In genomic region chr15:68231102-68231818, GRCh38 we compare ENCODE assay signal across 15 cellular contexts. TPM values are rescaled to one million over a fixed set of nuclear protein-coding genes. Genes with fewer than 3 reads are reported as not detected.
DNase-seq lines count a peak whose midpoint lies in the region; ATAC-seq and TF ChIP-seq lines count a peak whose summit lies in the region.
"Had no signal": no experiment of that assay in that cellular context is flagged by ENCODE, and none has a peak within 500 bp of the region (broad histone marks: within the 10 kb centered on the region; RNA-seq: fewer than 3 reads in every experiment).

No MANE protein-coding gene starts in this region.

- H3K27ac ChIP-seq in esophagus muscularis mucosa (replicated peaks in 1 of 4) (no peak overlapping the region), stomach (no peak overlapping the region), Peyer's patch (no peak overlapping the region)
- H3K27ac ChIP-seq: SJCRH30 had no signal

- H3K4me3 ChIP-seq in esophagus muscularis mucosa: no peak overlapping the region
- no peak overlapping the region for H3K4me3 ChIP-seq in stomach
- no peak overlapping the region for H3K4me3 ChIP-seq in Peyer's patch
- H3K4me3 ChIP-seq: lung, SJCRH30, tibial nerve had no signal

- peak overlapping the region; percentile 85 for H3K4me3 Mint-ChIP-seq in activated naive CD4-positive, alpha-beta T cell treated with anti-CD3 and anti-CD28 coated beads for 36 hours

- H3K36me3 Mint-ChIP-seq in activated naive CD4-positive, alpha-beta T cell treated with anti-CD3 and anti-CD28 coated beads for 36 hours (ENCODE audit: low read depth): peaks cover 12% of the 10 kb centered on the region

- no peak overlapping the region for H3K27ac Mint-ChIP-seq in activated naive CD4-positive, alpha-beta T cell treated with anti-CD3 and anti-CD28 coated beads for 36 hours

- no peaks in the 10 kb centered on the region for H3K27me3 Mint-ChIP-seq in activated naive CD4-positive, alpha-beta T cell treated with anti-CD3 and anti-CD28 coated beads for 36 hours (ENCODE audit: low read depth)

- H3K27me3 ChIP-seq in esophagus muscularis mucosa (no peaks in the 10 kb centered on the region), stomach (no peaks in the 10 kb centered on the region), Peyer's patch (no peaks in the 10 kb centered on the region)
- H3K27me3 ChIP-seq: SJCRH30, tibial nerve had no signal

- TF ChIP-seq EP300 in esophagus muscularis mucosa (IDR thresholded peaks at IDR 0.05) (no peak), stomach (IDR thresholded peaks at IDR 0.05) (no peak)

- CTCF ChIA-PET in activated naive CD4-positive, alpha-beta T cell treated with anti-CD3 and anti-CD28 coated beads for 36 hours (lab: Charles Lee): interaction anchor here (1.1 to 1.4 kb wide), 3 partner anchors 9 to 21 kb away, joined by 3 to 4 read pairs (median 3); no protein-coding TSS in a partner anchor

- H3K36me3 ChIP-seq in esophagus muscularis mucosa (no peaks in the 10 kb centered on the region), stomach (no peaks in the 10 kb centered on the region), Peyer's patch (no peaks in the 10 kb centered on the region)
- H3K36me3 ChIP-seq: SJCRH30, tibial nerve had no signal

- TF ChIP-seq POLR2A in esophagus muscularis mucosa (IDR thresholded peaks at IDR 0.05; ENCODE audit: low read depth) (no peak), stomach (IDR thresholded peaks at IDR 0.05) (no peak), Peyer's patch (IDR thresholded peaks at IDR 0.05) (no peak)

- no peak for ATAC-seq in GM21515 (IDR thresholded peaks at IDR 0.05; ENCODE audit: unreplicated experiment)
- ATAC-seq: effector memory CD8-positive, alpha-beta T cell had no signal

- H3K4me1 Mint-ChIP-seq in activated naive CD4-positive, alpha-beta T cell treated with anti-CD3 and anti-CD28 coated beads for 36 hours (ENCODE audit: low read depth): peaks cover 35% of the 10 kb centered on the region

- 73% methylated on average over 9 of the region's 9 CpGs for whole genome bisulfite sequencing in esophagus muscularis mucosa
- WGBS in stomach, 5 donors: 79 to 86% (median 81%) methylated on average over 9 of the region's 9 CpGs

- H3K4me1 ChIP-seq in esophagus muscularis mucosa (peaks cover 19 to 29% (median 25%) of the 10 kb centered on the region in 4 donors), stomach (peaks cover 16 to 52% (median 34%) of the 10 kb centered on the region in 4 donors), Peyer's patch (peaks cover 0 to 41% (median 9%) of the 10 kb centered on the region in 4 donors)

- intact Hi-C loops in activated naive CD4-positive, alpha-beta T cell treated with anti-CD3 and anti-CD28 coated beads for 36 hours (cut with micrococcal nuclease): no loop called here
- intact Hi-C loops in esophagus muscularis mucosa (cut with DNase I) (no loop called here), stomach (cut with DNase I; ENCODE audit: low total_unique reads) (no loop called here)

- no peaks in the 10 kb centered on the region for H3K9me3 Mint-ChIP-seq in activated naive CD4-positive, alpha-beta T cell treated with anti-CD3 and anti-CD28 coated beads for 36 hours
- H3K9me3 Mint-ChIP-seq: effector memory CD8-positive, alpha-beta T cell; H9 had no signal

- TF ChIP-seq CTCF in esophagus muscularis mucosa (IDR thresholded peaks at IDR 0.05) (no peak), stomach (IDR thresholded peaks at IDR 0.05) (no peak), Peyer's patch (IDR thresholded peaks at IDR 0.05) (no peak)

- H3K9me3 ChIP-seq in esophagus muscularis mucosa: no peaks in the 10 kb centered on the region
- no peaks in the 10 kb centered on the region for H3K9me3 ChIP-seq in stomach
- no peaks in the 10 kb centered on the region for H3K9me3 ChIP-seq in Peyer's patch
- H3K9me3 ChIP-seq: SJCRH30, tibial nerve had no signal

- DNase-seq in activated naive CD4-positive, alpha-beta T cell treated with anti-CD3 and anti-CD28 coated beads for 36 hours: no peak
- DNase-seq in activated naive CD4-positive, alpha-beta T cell treated with Interleukin-2 at 50 U/mL for 16 hours: no peak
- DNase-seq in SK-N-DZ (ENCODE audit: low spot score) (peak; percentile 93), esophagus muscularis mucosa (ENCODE audit: extremely low spot score) (peak; percentile 75), stomach (peak; percentile 17), ACHN (no peak), Peyer's patch (no peak)
- DNase-seq: activated CD4-positive, alpha-beta T cell treated with anti-CD3 and anti-CD28 coated beads for 48 hours; AML-193; effector memory CD8-positive, alpha-beta T cell; H9 had no signal

- in situ Hi-C loops in ACHN (cut with HindIII; ENCODE audit: low pct_ligation_motif_present, low pct_unique_long_range_greater_than_20kb, low sequenced_read_pairs): no loop called here

RNA-seq across cellular contexts. Expression of gene CLN6, which starts 1.7 kb away (rescaled TPM):
- 10 to 100 TPM; 30.5 to 34.2 TPM for total RNA-seq in activated naive CD4-positive, alpha-beta T cell treated with anti-CD3 and anti-CD28 coated beads for 36 hours
- polyA plus RNA-seq in SK-N-DZ (2014; cell fraction: cytosol; rRNA removed): 79.2 and 95.4 TPM in 2 replicates
- 103 and 107 TPM in 2 replicates for polyA plus RNA-seq in SK-N-DZ (2014; cell fraction: nucleus; rRNA removed)
- total RNA-seq in esophagus muscularis mucosa: 10 to 100 TPM; 13.4 to 18.2 (median 16.1) TPM
- total RNA-seq in stomach: 100 to 1,000 TPM in 1 of 5 donors, 10 to 100 TPM in 3, 1 to 10 TPM in 1; 6.4 to 151 (median 25.0) TPM
- 10 to 100 TPM in 1 of 3 donors, 1 to 10 TPM in 2; 8.7 to 17.1 (median 9.2) TPM for polyA plus RNA-seq in stomach
- 10 to 100 TPM; 19.0 to 38.0 (median 23.0) TPM for total RNA-seq in Peyer's patch

RNA-seq across cellular contexts. Expression of gene CALML4, which starts 26.1 kb away (rescaled TPM):
- 10 to 100 TPM in 1 of 2 experiments, 1 to 10 TPM in 1; 8.5 to 11.4 TPM for total RNA-seq in activated naive CD4-positive, alpha-beta T cell treated with anti-CD3 and anti-CD28 coated beads for 36 hours
- 7.5 and 12.1 TPM in 2 replicates for polyA plus RNA-seq in SK-N-DZ (2014; cell fraction: cytosol; rRNA removed)
- 40.3 and 60.1 TPM in 2 replicates for polyA plus RNA-seq in SK-N-DZ (2014; cell fraction: nucleus; rRNA removed)
- total RNA-seq in esophagus muscularis mucosa (10 to 100 TPM; 14.2 to 45.8 (median 32.1) TPM), stomach (10 to 100 TPM in 4 of 5 donors, 1 to 10 TPM in 1; 7.6 to 24.3 (median 14.9) TPM), Peyer's patch (100 to 1,000 TPM in 3 of 4 donors, 10 to 100 TPM in 1; 57.8 to 153 (median 126) TPM)
- polyA plus RNA-seq in stomach: 10 to 100 TPM in 2 of 3 donors, 1 to 10 TPM in 1; 9.8 to 13.8 (median 12.1) TPM

RNA-seq across cellular contexts. Expression of gene FEM1B, which starts 46.3 kb away (rescaled TPM):
- total RNA-seq in activated naive CD4-positive, alpha-beta T cell treated with anti-CD3 and anti-CD28 coated beads for 36 hours: 10 to 100 TPM; 30.3 to 34.2 TPM
- 26.7 and 27.8 TPM in 2 replicates for polyA plus RNA-seq in SK-N-DZ (2014; cell fraction: cytosol; rRNA removed)
- 11.4 and 12.3 TPM in 2 replicates for polyA plus RNA-seq in SK-N-DZ (2014; cell fraction: nucleus; rRNA removed)
- total RNA-seq in esophagus muscularis mucosa (10 to 100 TPM; 53.1 to 71.5 (median 56.5) TPM), stomach (10 to 100 TPM; 18.1 to 92.0 (median 31.2) TPM), Peyer's patch (10 to 100 TPM; 28.1 to 48.2 (median 43.0) TPM)
- polyA plus RNA-seq in stomach: 10 to 100 TPM in 1 of 3 donors, 1 to 10 TPM in 2; 8.2 to 13.3 (median 9.9) TPM

Comparison
In these comparisons a context has a peak if more than half of its experiments do, and no peak if none do; other contexts are left out.
1. DNase-seq: peak in SK-N-DZ (single experiment), esophagus muscularis mucosa (single experiment) and stomach (single experiment); none in activated naive CD4-positive, alpha-beta T cell treated with anti-CD3 and anti-CD28 coated beads for 36 hours (single experiment), activated naive CD4-positive, alpha-beta T cell treated with Interleukin-2 at 50 U/mL for 16 hours (single experiment), ACHN (single experiment) and Peyer's patch (0 of 3).